Comparison of ENCODE assay signal across 8 cellular contexts in the genomic region with DNA sequence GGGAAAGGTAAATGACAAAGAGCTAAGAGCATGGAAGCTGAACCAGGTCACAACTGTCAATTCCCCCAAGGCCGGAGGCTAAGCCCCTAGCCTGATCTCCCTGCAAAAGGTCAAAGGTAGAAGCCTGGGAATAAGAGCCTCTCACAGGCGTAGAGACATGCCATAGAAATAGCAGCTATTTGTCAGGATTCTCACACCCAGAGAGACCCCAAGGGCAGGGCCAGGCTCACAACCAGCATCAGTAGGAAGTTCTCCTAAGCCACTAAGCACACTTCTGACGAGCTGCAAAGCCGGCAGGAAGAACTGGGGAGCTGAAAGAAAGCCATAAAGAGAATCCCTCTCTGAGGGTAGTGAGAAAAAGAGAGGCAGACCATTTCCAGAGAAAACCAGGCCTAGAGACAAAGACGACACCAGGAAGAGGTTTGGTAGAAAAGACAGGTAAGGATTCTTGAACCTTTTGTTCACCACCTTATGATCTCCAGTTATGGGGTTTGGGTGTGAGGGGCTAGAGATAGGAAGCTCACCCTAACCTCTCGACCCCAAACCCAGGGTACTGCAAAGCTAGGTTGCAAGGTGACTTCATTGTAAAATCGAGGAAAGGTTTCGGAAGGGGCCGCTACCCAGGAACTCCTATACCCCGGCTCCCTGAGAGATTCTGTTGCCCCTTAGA. TPM values are rescaled to one million over a fixed set of nuclear protein-coding genes. Genes with fewer than 3 reads are reported as not detected.
A peak's percentile ranks its signal among the peaks of the same experiment; 100 is the strongest.
DNase-seq lines count a peak whose midpoint lies in the region; ATAC-seq and TF ChIP-seq lines count a peak whose summit lies in the region.

No MANE protein-coding gene starts in this region.

- H3K27ac ChIP-seq in coronary artery, result peak overlapping the region; percentile 82 to 95

- TF ChIP-seq CTCF in Caco-2 (IDR thresholded peaks at IDR 0.05; ENCODE audit: insufficient read depth in 1 of 2, low read depth in 1 of 2, low read length in 1 of 2, severe bottlenecking in 1 of 2, unreplicated experiment in 1 of 2) (no peak), coronary artery (IDR thresholded peaks at IDR 0.05) (no peak)

- no TSS peak for BruUV-seq in Caco-2 (replicated peaks; lab: Mats Ljungman, UMichigan)

- H3K4me3 Mint-ChIP-seq in Caco-2 (ENCODE audit: unreplicated experiment), result peak overlapping the region; percentile 97
- H3K4me3 Mint-ChIP-seq in naive thymus-derived CD8-positive, alpha-beta T cell, result peak overlapping the region; percentile 89 to 96 (median 90)

- intact Hi-C loops in Caco-2 (cut with micrococcal nuclease; ENCODE audit: unreplicated experiment), result loop anchor here (2.0 kb wide), 1 partner anchor 61 kb away; no protein-coding TSS in a partner anchor

- H3K4me3 ChIP-seq in Caco-2 (ENCODE audit: low read depth, low read length), result peak overlapping the region; percentile 49
- H3K4me3 ChIP-seq in coronary artery, result peak overlapping the region; percentile 86

- H3K27me3 Mint-ChIP-seq in Caco-2 (ENCODE audit: insufficient read depth, unreplicated experiment), result peaks cover 3% of the 10 kb centered on the region
- peaks cover 0 to 3% (median 0%) of the 10 kb centered on the region in 5 donors for H3K27me3 Mint-ChIP-seq in naive thymus-derived CD8-positive, alpha-beta T cell

- H3K4me1 Mint-ChIP-seq in Caco-2 (ENCODE audit: low read depth, unreplicated experiment), result peaks cover 26% of the 10 kb centered on the region
- H3K4me1 Mint-ChIP-seq in naive thymus-derived CD8-positive, alpha-beta T cell, result peaks cover 34 to 48% (median 39%) of the 10 kb centered on the region in 4 donors

- H3K36me3 ChIP-seq in Caco-2 (ENCODE audit: control insufficient read depth, insufficient read depth, low read length), result peaks cover 3% of the 10 kb centered on the region

- H3K27me3 ChIP-seq in Caco-2 (replicated peaks; ENCODE audit: control insufficient read depth, insufficient read depth, low read length), result no peaks in the 10 kb centered on the region

- peaks cover 53% of the 10 kb centered on the region for H3K36me3 Mint-ChIP-seq in Caco-2 (ENCODE audit: insufficient read depth, unreplicated experiment)
- H3K36me3 Mint-ChIP-seq in naive thymus-derived CD8-positive, alpha-beta T cell, result peaks cover 0 to 35% (median 5%) of the 10 kb centered on the region in 3 donors

- H3K9me3 ChIP-seq in Caco-2, result no peaks in the 10 kb centered on the region

- no peak for ATAC-seq in naive thymus-derived CD8-positive, alpha-beta T cell
- no peak for ATAC-seq in HG02610 (IDR thresholded peaks at IDR 0.05; ENCODE audit: unreplicated experiment)

- peak overlapping the region; percentile 81 for H3K27ac Mint-ChIP-seq in Caco-2 (ENCODE audit: unreplicated experiment)
- H3K27ac Mint-ChIP-seq in naive thymus-derived CD8-positive, alpha-beta T cell, result peak overlapping the region; percentile 89 to 95 (median 92)

- POLR2A ChIA-PET in Caco-2 (lab: Charles Lee), result interaction anchor here (0.9 to 1.8 kb wide), 4 partner anchors 30 to 84 kb away, joined by 3 to 20 read pairs (median 5); a partner anchor contains a TSS
- POLR2A ChIA-PET in naive thymus-derived CD8-positive, alpha-beta T cell (lab: Charles Lee), result interaction anchor here (0.5 to 7.8 kb wide), 12 partner anchors 19 to 1659 kb away, joined by 3 to 284 read pairs (median 13); a partner anchor contains a TSS

- no peaks in the 10 kb centered on the region for H3K9me3 Mint-ChIP-seq in Caco-2 (ENCODE audit: unreplicated experiment)
- no peaks in the 10 kb centered on the region for H3K9me3 Mint-ChIP-seq in naive thymus-derived CD8-positive, alpha-beta T cell

- DNase-seq in Caco-2 (no peak), MV-4-11 (lab: John Stamatoyannopoulos, UW) (peak; percentile 12), coronary artery (ENCODE audit: low spot score) (no peak), globus pallidus (ENCODE audit: low spot score) (no peak), NCI-H1694 (lab: John Stamatoyannopoulos, UW) (no peak), superior temporal gyrus (ENCODE audit: extremely low spot score) (no peak)
- DNase-seq in naive thymus-derived CD8-positive, alpha-beta T cell, result no peak

- peaks cover 17% of the 10 kb centered on the region for H3K4me1 ChIP-seq in Caco-2

- CTCF ChIA-PET in Caco-2 (lab: Charles Lee), result interaction anchor here (0.5 to 3.8 kb wide), 8 partner anchors 36 to 1863 kb away, joined by 3 to 99 read pairs (median 12); a partner anchor contains a TSS

RNA-seq across cellular contexts. Expression of a gene that starts 1.0 kb away (rescaled TPM):
- 89.1 and 94.8 TPM in 2 replicates for total RNA-seq in Caco-2 (2022)
- total RNA-seq in naive thymus-derived CD8-positive, alpha-beta T cell, result 100 to 1,000 TPM; 189 to 197 TPM
- polyA plus RNA-seq in naive thymus-derived CD8-positive, alpha-beta T cell, result 10 to 100 TPM; 46.3 to 70.4 (median 54.1) TPM

RNA-seq across cellular contexts. Expression of a gene that starts 30.1 kb away (rescaled TPM):
- total RNA-seq in Caco-2 (2022), result 960 and 1,174 TPM in 2 replicates
- 100 to 1,000 TPM; 421 to 448 TPM for total RNA-seq in naive thymus-derived CD8-positive, alpha-beta T cell
- 1,000 to 10,000 TPM; 1,813 to 2,533 (median 2,044) TPM for polyA plus RNA-seq in naive thymus-derived CD8-positive, alpha-beta T cell

RNA-seq across cellular contexts. Expression of a gene that starts 33.5 kb away (rescaled TPM):
- 48.0 and 53.4 TPM in 2 replicates for total RNA-seq in Caco-2 (2022)
- total RNA-seq in naive thymus-derived CD8-positive, alpha-beta T cell, result 10 to 100 TPM; 34.2 to 35.0 TPM
- 10 to 100 TPM; 35.7 to 45.1 (median 41.8) TPM for polyA plus RNA-seq in naive thymus-derived CD8-positive, alpha-beta T cell

RNA-seq across cellular contexts. Expression of a gene that starts 35.9 kb away (rescaled TPM):
- 40.5 and 44.8 TPM in 2 replicates for total RNA-seq in Caco-2 (2022)
- 1 to 10 TPM; 3.5 to 5.9 TPM for total RNA-seq in naive thymus-derived CD8-positive, alpha-beta T cell
- polyA plus RNA-seq in naive thymus-derived CD8-positive, alpha-beta T cell, result 1 to 10 TPM; 3.4 to 4.0 (median 3.8) TPM

RNA-seq across cellular contexts. Expression of a gene that starts 35.9 kb away (rescaled TPM):
- 32.1 and 37.7 TPM in 2 replicates for total RNA-seq in Caco-2 (2022)
- 10 to 100 TPM; 10.8 to 13.3 TPM for total RNA-seq in naive thymus-derived CD8-positive, alpha-beta T cell
- polyA plus RNA-seq in naive thymus-derived CD8-positive, alpha-beta T cell, result 1 to 10 TPM; 3.5 to 3.9 (median 3.7) TPM
